Comparison of ENCODE assay signal across 1 cellular context in genomic region chr6:116087437-116088027, GRCh38.
TF ChIP-seq lines count a peak whose summit lies in the region.

No MANE protein-coding gene starts in this region.

TF ChIP-seq in HepG2, 621 proteins besides CTCF, POLR2A, EP300 and RAD21:
- TF ChIP-seq LBX2 (CRISPR knock-in tag; IDR thresholded peaks at IDR 0.05; ENCODE audit: borderline replicate concordance): no peak
- TF ChIP-seq TOE1 (CRISPR knock-in tag; IDR thresholded peaks at IDR 0.05): no peak
- no peak for TF ChIP-seq ZNF580 (CRISPR knock-in tag; IDR thresholded peaks at IDR 0.05; ENCODE audit: borderline replicate concordance, low read depth)
- TF ChIP-seq ZSCAN9 (CRISPR knock-in tag; IDR thresholded peaks at IDR 0.05; ENCODE audit: borderline replicate concordance): no peak
- TF ChIP-seq ZNF337 (CRISPR knock-in tag; IDR thresholded peaks at IDR 0.05; ENCODE audit: borderline replicate concordance, low read depth): no peak
- TF ChIP-seq ZEB1 (IDR thresholded peaks at IDR 0.05; ENCODE audit: insufficient replicate concordance, low read depth): no peak
- no peak for TF ChIP-seq ZXDC (CRISPR knock-in tag; IDR thresholded peaks at IDR 0.05)
